In the genomic region with DNA sequence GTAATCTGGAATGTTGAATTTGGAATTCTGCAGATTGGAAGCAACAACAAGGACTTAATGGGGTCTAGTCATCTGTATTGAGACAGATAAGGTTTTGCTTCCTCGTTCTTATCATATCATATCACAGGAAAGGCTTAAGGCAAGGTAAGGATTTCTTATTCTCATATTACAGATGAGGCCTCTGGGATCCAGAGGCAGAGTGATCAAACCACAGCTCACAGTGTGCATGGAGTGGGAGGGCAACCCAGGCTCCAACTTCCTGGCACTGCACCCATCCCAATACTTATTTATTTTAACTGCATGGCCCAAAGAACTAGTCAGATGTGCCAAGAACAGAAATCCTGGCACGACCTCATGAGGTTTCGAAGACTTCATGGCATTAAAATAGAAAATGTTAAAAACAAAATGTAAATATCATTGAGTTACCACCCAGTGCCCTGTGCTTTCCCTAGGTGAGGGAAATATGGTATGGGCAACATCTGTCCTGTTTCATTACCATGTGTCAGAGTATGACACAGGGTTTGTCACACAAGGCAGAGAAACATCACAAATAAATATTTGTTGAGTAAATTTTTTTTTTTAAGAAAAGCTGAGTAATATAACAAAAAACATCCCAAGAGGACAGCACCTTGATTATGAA, we compare ENCODE assay signal across 26 cellular contexts.
DNase-seq lines count a peak whose midpoint lies in the region; ATAC-seq and TF ChIP-seq lines count a peak whose summit lies in the region.
"Had no signal": no experiment of that assay in that cellular context is flagged by ENCODE, and none has a peak within 500 bp of the region (broad histone marks: within the 10 kb centered on the region; RNA-seq: fewer than 3 reads in every experiment).

No MANE protein-coding gene starts in this region.

- no peak overlapping the region for H2AFZ ChIP-seq in GM23338

- H3K27me3 ChIP-seq in GM23338 (ENCODE audit: insufficient read depth) (no peaks in the 10 kb centered on the region), brain microvascular endothelial cell (replicated peaks) (no peaks in the 10 kb centered on the region)
- H3K27me3 ChIP-seq: body of pancreas, vagina had no signal

- H3K36me3 Mint-ChIP-seq in GM23338 (ENCODE audit: low read depth) (no peaks in the 10 kb centered on the region), osteocyte (ENCODE audit: unreplicated experiment) (peaks cover 6% of the 10 kb centered on the region)
- H3K36me3 Mint-ChIP-seq in activated CD4-positive, alpha-beta memory T cell treated with anti-CD3 and anti-CD28 coated beads for 36 hours = peaks cover 31% of the 10 kb centered on the region

- H3K79me2 ChIP-seq in GM23338 (replicated peaks; ENCODE audit: insufficient read depth) = no peaks in the 10 kb centered on the region

- H4K20me1 ChIP-seq in GM23338 (replicated peaks; ENCODE audit: insufficient read depth) = no peaks in the 10 kb centered on the region

- H3K4me3 ChIP-seq in GM23338 (no peak overlapping the region), brain microvascular endothelial cell (ENCODE audit: low read depth, low read length) (no peak overlapping the region)
- H3K4me3 ChIP-seq: body of pancreas, lower lobe of right lung, SK-N-MC, vagina had no signal

- H3K4me1 Mint-ChIP-seq in GM23338 (peaks cover 37% of the 10 kb centered on the region), osteocyte (ENCODE audit: unreplicated experiment) (peaks cover 8% of the 10 kb centered on the region)
- H3K4me1 Mint-ChIP-seq in activated CD4-positive, alpha-beta memory T cell treated with anti-CD3 and anti-CD28 coated beads for 36 hours (ENCODE audit: low read depth) = no peaks in the 10 kb centered on the region
- H3K4me1 Mint-ChIP-seq: activated CD4-positive, alpha-beta T cell treated with anti-CD3 and anti-CD28 coated beads for 36 hours; activated naive CD8-positive, alpha-beta T cell treated with anti-CD3 and anti-CD28 coated beads, Interleukin-2, amount 50 U/mL, for 24 hours; stimulated activated effector memory CD8-positive, alpha-beta T cell treated with anti-CD3 and anti-CD28 coated beads, Interleukin-12 subunit alpha, Interleukin-12 subunit beta, amount 100 ng/mL, for 72 hours; T-helper 17 cell had no signal

- H3K4me1 ChIP-seq in GM23338 (ENCODE audit: insufficient read depth) = peaks cover 34% of the 10 kb centered on the region
- H3K4me1 ChIP-seq: lower lobe of right lung had no signal

- H3F3A ChIP-seq in GM23338 (replicated peaks; ENCODE audit: low read depth) = no peaks in the 10 kb centered on the region

- DNase-seq in GM23338 (ENCODE audit: low spot score) = no peak
- peak; percentile 64 for DNase-seq in NCI-H226
- DNase-seq in epithelial cell of prostate (ENCODE audit: low read depth, low spot score) = no peak
- no peak for DNase-seq in osteocyte (ENCODE audit: extremely low spot score, unreplicated experiment)
- no peak for DNase-seq in activated CD4-positive, alpha-beta memory T cell treated with anti-CD3 and anti-CD28 coated beads for 36 hours
- DNase-seq in brain microvascular endothelial cell = no peak
- DNase-seq in UCSD-AML1 (lab: John Stamatoyannopoulos, UW; ENCODE audit: unreplicated experiment) = no peak
- no peak for DNase-seq in stimulated activated naive CD8-positive, alpha-beta T cell treated with anti-CD3 and anti-CD28 coated beads, Interleukin-15, Interleukin-2, amounts not matched to agents 100 U/mL and 50 U/mL, for 24 hours
- DNase-seq: activated CD4-positive, alpha-beta T cell treated with anti-CD3 and anti-CD28 coated beads for 36 hours; activated gamma-delta T cell treated with Interleukin-2 at 50 U/mL for 16 hours; activated naive CD8-positive, alpha-beta T cell treated with anti-CD3 and anti-CD28 coated beads, Interleukin-2, amount 50 U/mL, for 24 hours; activated T-cell treated with anti-CD3 and anti-CD28 coated beads, Interleukin-2, amount 50 U/mL, for 24 hours; body of pancreas; C1 segment of cervical spinal cord; effector CD4-positive, alpha-beta T cell; kidney; lower lobe of right lung; MM.1S; NCI-H1417 treated with DMSO at 0.1 percent for 48 hours; NCI-H524 treated with DMSO at 0.1 percent for 48 hours; small intestine; T-helper 17 cell had no signal

- CTCF ChIA-PET in activated CD4-positive, alpha-beta memory T cell treated with anti-CD3 and anti-CD28 coated beads for 36 hours (lab: Charles Lee) = no interaction called here

- POLR2A ChIA-PET in activated CD4-positive, alpha-beta memory T cell treated with anti-CD3 and anti-CD28 coated beads for 36 hours (lab: Charles Lee) = no interaction called here

- in situ Hi-C loops in brain microvascular endothelial cell (cut with HindIII; ENCODE audit: low pct_ligation_motif_present, low sequenced_read_pairs) = no loop called here

- intact Hi-C loops in activated CD4-positive, alpha-beta memory T cell treated with anti-CD3 and anti-CD28 coated beads for 36 hours (cut with micrococcal nuclease) = no loop called here

- H3K9me2 ChIP-seq in GM23338 (ENCODE audit: insufficient read depth) = no peaks in the 10 kb centered on the region

- H3K9me3 Mint-ChIP-seq in GM23338 = no peaks in the 10 kb centered on the region
- peaks cover 7% of the 10 kb centered on the region for H3K9me3 Mint-ChIP-seq in osteocyte (ENCODE audit: unreplicated experiment)
- H3K9me3 Mint-ChIP-seq in activated CD4-positive, alpha-beta memory T cell treated with anti-CD3 and anti-CD28 coated beads for 36 hours = no peaks in the 10 kb centered on the region
- H3K9me3 Mint-ChIP-seq: activated naive CD8-positive, alpha-beta T cell treated with anti-CD3 and anti-CD28 coated beads, Interleukin-2, amount 50 U/mL, for 24 hours; activated T-cell treated with anti-CD3 and anti-CD28 coated beads, Interleukin-2, amount 50 U/mL, for 24 hours had no signal

- H3K27ac ChIP-seq in GM23338 (ENCODE audit: low read depth) = no peak overlapping the region
- H3K27ac ChIP-seq in epithelial cell of prostate = peak overlapping the region; percentile 70
- no peak overlapping the region for H3K27ac ChIP-seq in brain microvascular endothelial cell
- H3K27ac ChIP-seq: body of pancreas, lower lobe of right lung, RWPE1, SK-N-MC, vagina had no signal

- H3K36me3 ChIP-seq in GM23338 (ENCODE audit: insufficient read depth) (no peaks in the 10 kb centered on the region), brain microvascular endothelial cell (replicated peaks) (no peaks in the 10 kb centered on the region)
- H3K36me3 ChIP-seq: vagina had no signal

- H3K27ac Mint-ChIP-seq in GM23338 (0 out of 2 replicates have a peak overlapping the region, but pooled peaks have one; percentile 37), osteocyte (ENCODE audit: unreplicated experiment) (peak overlapping the region; percentile 6)
- no peak overlapping the region for H3K27ac Mint-ChIP-seq in activated CD4-positive, alpha-beta memory T cell treated with anti-CD3 and anti-CD28 coated beads for 36 hours
- H3K27ac Mint-ChIP-seq: activated CD4-positive, alpha-beta T cell treated with anti-CD3 and anti-CD28 coated beads for 36 hours; activated naive CD8-positive, alpha-beta T cell treated with anti-CD3 and anti-CD28 coated beads, Interleukin-2, amount 50 U/mL, for 24 hours; activated T-cell treated with anti-CD3 and anti-CD28 coated beads, Interleukin-2, amount 50 U/mL, for 24 hours; stimulated activated effector memory CD8-positive, alpha-beta T cell treated with anti-CD3 and anti-CD28 coated beads, Interleukin-12 subunit alpha, Interleukin-12 subunit beta, amount 100 ng/mL, for 72 hours; T-helper 17 cell had no signal

- H3K27me3 Mint-ChIP-seq in GM23338 (ENCODE audit: insufficient read depth, low read depth, poor library complexity) (no peaks in the 10 kb centered on the region), osteocyte (ENCODE audit: unreplicated experiment) (no peaks in the 10 kb centered on the region)
- H3K27me3 Mint-ChIP-seq in activated CD4-positive, alpha-beta memory T cell treated with anti-CD3 and anti-CD28 coated beads for 36 hours = no peaks in the 10 kb centered on the region
- H3K27me3 Mint-ChIP-seq: activated CD4-positive, alpha-beta T cell treated with anti-CD3 and anti-CD28 coated beads for 36 hours; activated naive CD8-positive, alpha-beta T cell treated with anti-CD3 and anti-CD28 coated beads, Interleukin-2, amount 50 U/mL, for 24 hours; activated T-cell treated with anti-CD3 and anti-CD28 coated beads, Interleukin-2, amount 50 U/mL, for 24 hours; T-helper 17 cell had no signal

- ATAC-seq in GM23338 = no peak
- no peak for ATAC-seq in stimulated activated naive CD8-positive, alpha-beta T cell treated with anti-CD3 and anti-CD28 coated beads, Interleukin-15, Interleukin-2, amounts not matched to agents 100 U/mL and 50 U/mL, for 24 hours
- ATAC-seq: activated CD4-positive, alpha-beta T cell treated with anti-CD3 and anti-CD28 coated beads for 36 hours; activated naive CD8-positive, alpha-beta T cell treated with anti-CD3 and anti-CD28 coated beads, Interleukin-2, amount 50 U/mL, for 24 hours; body of pancreas; lower lobe of right lung; stimulated activated effector memory CD8-positive, alpha-beta T cell treated with anti-CD3 and anti-CD28 coated beads, Interleukin-12 subunit alpha, Interleukin-12 subunit beta, amount 100 ng/mL, for 72 hours; T-helper 17 cell had no signal

- H3K4me3 Mint-ChIP-seq in GM23338 = no peak overlapping the region
- H3K4me3 Mint-ChIP-seq in osteocyte (ENCODE audit: unreplicated experiment) = no peak overlapping the region
- no peak overlapping the region for H3K4me3 Mint-ChIP-seq in activated CD4-positive, alpha-beta memory T cell treated with anti-CD3 and anti-CD28 coated beads for 36 hours
- H3K4me3 Mint-ChIP-seq: activated CD4-positive, alpha-beta T cell treated with anti-CD3 and anti-CD28 coated beads for 36 hours; activated naive CD8-positive, alpha-beta T cell treated with anti-CD3 and anti-CD28 coated beads, Interleukin-2, amount 50 U/mL, for 24 hours; activated T-cell treated with anti-CD3 and anti-CD28 coated beads, Interleukin-2, amount 50 U/mL, for 24 hours; stimulated activated effector memory CD8-positive, alpha-beta T cell treated with anti-CD3 and anti-CD28 coated beads, Interleukin-12 subunit alpha, Interleukin-12 subunit beta, amount 100 ng/mL, for 72 hours; T-helper 17 cell had no signal

- no peak overlapping the region for H3K4me2 ChIP-seq in GM23338

- TF ChIP-seq CTCF in GM23338 (conservative IDR thresholded peaks at IDR 0.05; ENCODE audit: low read depth in 2 of 2) = no peak
- no peak for TF ChIP-seq CTCF in osteocyte (IDR thresholded peaks at IDR 0.05)
- TF ChIP-seq CTCF in brain microvascular endothelial cell (IDR thresholded peaks at IDR 0.05; ENCODE audit: low read depth, low read length, missing control alignments) = no peak

TF ChIP-seq in GM23338, 12 proteins besides CTCF, POLR2A, EP300 and RAD21 (continues in another document):
- TF ChIP-seq STAT1 (IDR thresholded peaks at IDR 0.05; ENCODE audit: unreplicated experiment) (no peak), ZNF331 (CRISPR knock-in tag; IDR thresholded peaks at IDR 0.05; ENCODE audit: low read depth) (no peak), JUNB (IDR thresholded peaks at IDR 0.05; ENCODE audit: unreplicated experiment) (no peak)
